Comparison of ENCODE assay signal across 10 cellular contexts in genomic region chr6:167706313-167707109, GRCh38.
DNase-seq lines count a peak whose midpoint lies in the region; ATAC-seq and TF ChIP-seq lines count a peak whose summit lies in the region.
"Had no signal": no experiment of that assay in that cellular context is flagged by ENCODE, and none has a peak within 500 bp of the region (broad histone marks: within the 10 kb centered on the region; RNA-seq: fewer than 3 reads in every experiment).

No MANE protein-coding gene starts in this region.

- no peak overlapping the region for H3K4me3 Mint-ChIP-seq in activated naive CD4-positive, alpha-beta T cell treated with anti-CD3 and anti-CD28 coated beads for 36 hours
- H3K4me3 Mint-ChIP-seq in HFFc6 = no peak overlapping the region
- H3K4me3 Mint-ChIP-seq: brain had no signal

- peak overlapping the region; percentile 73 for H2AFZ ChIP-seq in OCI-LY3 (ENCODE audit: low read depth, low read length)

- H3K27me3 Mint-ChIP-seq in activated naive CD4-positive, alpha-beta T cell treated with anti-CD3 and anti-CD28 coated beads for 36 hours (ENCODE audit: low read depth) = peaks cover 55% of the 10 kb centered on the region
- peaks cover 2% of the 10 kb centered on the region; the same call in 1 of the 2 replicates for H3K27me3 Mint-ChIP-seq in HFFc6 (ENCODE audit: insufficient read depth)
- H3K27me3 Mint-ChIP-seq: brain had no signal

- no peaks in the 10 kb centered on the region for H3K36me3 ChIP-seq in OCI-LY3 (replicated peaks; ENCODE audit: low read depth, low read length)
- H3K36me3 ChIP-seq: neutrophil had no signal

- peak; percentile 97 for ATAC-seq in GM18508 (IDR thresholded peaks at IDR 0.05; ENCODE audit: insufficient read depth, unreplicated experiment)
- peak; percentile 98 for ATAC-seq in HG02852 (IDR thresholded peaks at IDR 0.05; ENCODE audit: unreplicated experiment)

- H3K4me3 ChIP-seq in OCI-LY3 (ENCODE audit: low read length) = peak overlapping the region; percentile 58

- no peak overlapping the region for H3K27ac ChIP-seq in OCI-LY3 (ENCODE audit: low read length)
- H3K27ac ChIP-seq: neutrophil had no signal

- peaks cover 49% of the 10 kb centered on the region for H3K27me3 ChIP-seq in OCI-LY3 (ENCODE audit: low read depth, low read length)

- H3K36me3 Mint-ChIP-seq in activated naive CD4-positive, alpha-beta T cell treated with anti-CD3 and anti-CD28 coated beads for 36 hours (ENCODE audit: low read depth) = no peaks in the 10 kb centered on the region
- peaks cover 8% of the 10 kb centered on the region; the same call in 1 of the 2 replicates for H3K36me3 Mint-ChIP-seq in HFFc6 (ENCODE audit: low read depth)
- H3K36me3 Mint-ChIP-seq: brain had no signal

- TF ChIP-seq CTCF in OCI-LY3 (IDR thresholded peaks at IDR 0.05; ENCODE audit: low read depth, low read length) (no peak), HFFc6 (IDR thresholded peaks at IDR 0.05) (no peak)

- no peaks in the 10 kb centered on the region for H3K79me2 ChIP-seq in OCI-LY3 (ENCODE audit: low read length)

- H3K4me1 ChIP-seq in OCI-LY3 (ENCODE audit: low read length) = peaks cover 21% of the 10 kb centered on the region

- peak overlapping the region; percentile 66 for H3K4me2 ChIP-seq in OCI-LY3 (ENCODE audit: low read length)

- CTCF ChIA-PET in activated naive CD4-positive, alpha-beta T cell treated with anti-CD3 and anti-CD28 coated beads for 36 hours (lab: Charles Lee) = no interaction called here

- no peaks in the 10 kb centered on the region for H4K20me1 ChIP-seq in OCI-LY3 (ENCODE audit: insufficient read depth, low read length)

- H3K9me3 ChIP-seq in OCI-LY3 (ENCODE audit: insufficient read depth, low read length) = no peaks in the 10 kb centered on the region
- H3K9me3 ChIP-seq: neutrophil had no signal

- no peak overlapping the region for H3K9ac ChIP-seq in OCI-LY3 (ENCODE audit: low read length)

- peak overlapping the region; percentile 16 for H3K27ac Mint-ChIP-seq in activated naive CD4-positive, alpha-beta T cell treated with anti-CD3 and anti-CD28 coated beads for 36 hours
- H3K27ac Mint-ChIP-seq in HFFc6 = no peak overlapping the region

- intact Hi-C loops in activated naive CD4-positive, alpha-beta T cell treated with anti-CD3 and anti-CD28 coated beads for 36 hours (cut with micrococcal nuclease) = loop anchor here (10.0 kb wide), 1 partner anchor 1292 kb away; no protein-coding TSS in a partner anchor

- peaks cover 29% of the 10 kb centered on the region for H3K4me1 Mint-ChIP-seq in activated naive CD4-positive, alpha-beta T cell treated with anti-CD3 and anti-CD28 coated beads for 36 hours (ENCODE audit: low read depth)
- no peaks in the 10 kb centered on the region for H3K4me1 Mint-ChIP-seq in HFFc6 (ENCODE audit: low read depth)

- no peaks in the 10 kb centered on the region for H3K9me3 Mint-ChIP-seq in activated naive CD4-positive, alpha-beta T cell treated with anti-CD3 and anti-CD28 coated beads for 36 hours
- peaks cover 31% of the 10 kb centered on the region for H3K9me3 Mint-ChIP-seq in HFFc6

- DNase-seq in activated naive CD4-positive, alpha-beta T cell treated with anti-CD3 and anti-CD28 coated beads for 36 hours = peak; percentile 81
- DNase-seq in stimulated activated CD8-positive, alpha-beta memory T cell treated with anti-CD3 and anti-CD28 coated beads, Interleukin-15, amount 100 ng/mL, for 48 hours (ENCODE audit: low read depth in 2 of 2) = peak; percentile 42 to 61
- DNase-seq in NCI-H1694 treated with DMSO at 0.1 percent for 48 hours (lab: John Stamatoyannopoulos, UW) (no peak), HFFc6 (no peak), NCI-H526 treated with DMSO at 0.1 percent for 48 hours (lab: John Stamatoyannopoulos, UW) (no peak)

Comparison
In these comparisons a context has a peak if more than half of its experiments do, and no peak if none do; other contexts are left out.
1. DNase-seq: peak in activated naive CD4-positive, alpha-beta T cell treated with anti-CD3 and anti-CD28 coated beads for 36 hours (single experiment) and stimulated activated CD8-positive, alpha-beta memory T cell treated with anti-CD3 and anti-CD28 coated beads, Interleukin-15, amount 100 ng/mL, for 48 hours (2 of 2); none in NCI-H1694 treated with DMSO at 0.1 percent for 48 hours (single experiment), HFFc6 (single experiment) and NCI-H526 treated with DMSO at 0.1 percent for 48 hours (single experiment).